1 cellular context compared by ENCODE assay signal in the genomic region with DNA sequence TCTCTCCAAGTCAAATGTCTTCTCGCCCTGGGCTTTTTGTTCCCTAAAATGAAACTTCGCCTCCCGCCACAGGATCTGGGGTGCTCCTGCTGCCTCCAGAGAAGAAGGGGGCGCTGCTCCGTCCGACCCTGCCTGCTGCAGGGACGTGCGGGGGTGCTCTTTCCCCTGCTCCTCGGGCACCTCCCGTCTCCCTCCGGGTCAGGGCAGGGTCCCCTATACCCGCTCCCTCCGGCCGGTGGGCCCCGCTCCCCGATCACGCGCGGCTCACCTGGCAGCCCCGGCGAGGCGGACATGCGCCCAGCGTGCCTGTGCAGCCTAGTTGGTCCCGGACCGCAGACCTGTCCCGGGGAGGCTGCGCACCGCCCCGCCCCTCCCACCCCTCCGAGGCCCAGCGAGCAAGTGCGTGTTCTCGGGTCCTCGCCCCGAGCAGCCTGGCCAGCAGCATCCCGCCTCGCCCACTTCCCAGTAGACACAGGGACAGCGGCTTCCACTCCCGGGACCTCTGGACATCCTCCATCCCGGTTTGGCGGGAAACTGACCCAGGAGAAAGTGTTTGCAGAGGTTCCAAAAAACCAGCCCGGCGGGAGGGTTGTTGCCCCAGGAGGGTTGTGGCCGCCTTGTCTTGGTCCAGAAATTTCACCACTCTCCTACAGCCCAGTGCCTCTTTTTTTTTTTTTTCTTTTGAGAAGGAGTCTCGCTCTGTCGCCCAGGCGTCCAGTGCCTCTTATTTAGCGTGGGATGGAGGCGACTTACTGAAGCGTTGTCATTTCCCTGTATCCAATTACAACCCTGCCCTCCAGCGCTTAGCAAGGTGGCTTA.
TF ChIP-seq lines count a peak whose summit lies in the region.

TSS of gene OXGR1 (minus strand) at position 447 of the 819 bp plus-strand sequence. CDS start 6,717 bp downstream, outside the sequence.

TF ChIP-seq in WTC11, 78 proteins besides CTCF, POLR2A, EP300 and RAD21 (continued from another document and continues in another):
- TF ChIP-seq, protein P1, sequence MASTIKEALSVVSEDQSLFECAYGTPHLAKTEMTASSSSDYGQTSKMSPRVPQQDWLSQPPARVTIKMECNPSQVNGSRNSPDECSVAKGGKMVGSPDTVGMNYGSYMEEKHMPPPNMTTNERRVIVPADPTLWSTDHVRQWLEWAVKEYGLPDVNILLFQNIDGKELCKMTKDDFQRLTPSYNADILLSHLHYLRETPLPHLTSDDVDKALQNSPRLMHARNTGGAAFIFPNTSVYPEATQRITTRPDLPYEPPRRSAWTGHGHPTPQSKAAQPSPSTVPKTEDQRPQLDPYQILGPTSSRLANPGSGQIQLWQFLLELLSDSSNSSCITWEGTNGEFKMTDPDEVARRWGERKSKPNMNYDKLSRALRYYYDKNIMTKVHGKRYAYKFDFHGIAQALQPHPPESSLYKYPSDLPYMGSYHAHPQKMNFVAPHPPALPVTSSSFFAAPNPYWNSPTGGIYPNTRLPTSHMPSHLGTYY (CRISPR knock-in tag; IDR thresholded peaks at IDR 0.05), result no peak
- TF ChIP-seq CBFB (CRISPR knock-in tag; IDR thresholded peaks at IDR 0.05; ENCODE audit: low read depth), result no peak
- no peak for TF ChIP-seq CREM (CRISPR knock-in tag; IDR thresholded peaks at IDR 0.05)
- no peak for TF ChIP-seq ETV6 (CRISPR knock-in tag; IDR thresholded peaks at IDR 0.05)
- TF ChIP-seq ATF1 (CRISPR knock-in tag; IDR thresholded peaks at IDR 0.05), result no peak
- no peak for TF ChIP-seq NR1H2 (CRISPR knock-in tag; IDR thresholded peaks at IDR 0.05)
- TF ChIP-seq SP1 (CRISPR knock-in tag; conservative IDR thresholded peaks at IDR 0.05), result no peak
- no peak for TF ChIP-seq ZMAT4 (CRISPR knock-in tag; IDR thresholded peaks at IDR 0.05)
- 0 out of 2 replicates have a peak, but pooled peaks have one; percentile 40 for TF ChIP-seq MYBL2 (CRISPR knock-in tag; IDR thresholded peaks at IDR 0.05)
- TF ChIP-seq SMAD3 (CRISPR knock-in tag; IDR thresholded peaks at IDR 0.05; ENCODE audit: borderline replicate concordance), result no peak
- no peak for TF ChIP-seq TCF7 (CRISPR knock-in tag; IDR thresholded peaks at IDR 0.05; ENCODE audit: low read depth)
- TF ChIP-seq NR2C2 (CRISPR knock-in tag; IDR thresholded peaks at IDR 0.05), result no peak
- TF ChIP-seq HMGA2 (CRISPR knock-in tag; IDR thresholded peaks at IDR 0.05), result no peak
- TF ChIP-seq, protein P2, sequence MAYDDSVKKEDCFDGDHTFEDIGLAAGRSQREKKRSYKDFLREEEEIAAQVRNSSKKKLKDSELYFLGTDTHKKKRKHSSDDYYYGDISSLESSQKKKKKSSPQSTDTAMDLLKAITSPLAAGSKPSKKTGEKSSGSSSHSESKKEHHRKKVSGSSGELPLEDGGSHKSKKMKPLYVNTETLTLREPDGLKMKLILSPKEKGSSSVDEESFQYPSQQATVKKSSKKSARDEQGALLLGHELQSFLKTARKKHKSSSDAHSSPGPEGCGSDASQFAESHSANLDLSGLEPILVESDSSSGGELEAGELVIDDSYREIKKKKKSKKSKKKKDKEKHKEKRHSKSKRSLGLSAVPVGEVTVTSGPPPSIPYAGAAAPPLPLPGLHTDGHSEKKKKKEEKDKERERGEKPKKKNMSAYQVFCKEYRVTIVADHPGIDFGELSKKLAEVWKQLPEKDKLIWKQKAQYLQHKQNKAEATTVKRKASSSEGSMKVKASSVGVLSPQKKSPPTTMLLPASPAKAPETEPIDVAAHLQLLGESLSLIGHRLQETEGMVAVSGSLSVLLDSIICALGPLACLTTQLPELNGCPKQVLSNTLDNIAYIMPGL (CRISPR knock-in tag; IDR thresholded peaks at IDR 0.05), result peak; percentile 90
- TF ChIP-seq GTF2I (CRISPR knock-in tag; conservative IDR thresholded peaks at IDR 0.05), result no peak
- TF ChIP-seq PRDM15 (CRISPR knock-in tag; IDR thresholded peaks at IDR 0.05), result no peak
- TF ChIP-seq IRF1 (CRISPR knock-in tag; IDR thresholded peaks at IDR 0.05), result no peak
- TF ChIP-seq NFE2L1 (CRISPR knock-in tag; IDR thresholded peaks at IDR 0.05), result no peak
- TF ChIP-seq FOXJ3 (CRISPR knock-in tag; IDR thresholded peaks at IDR 0.05; ENCODE audit: borderline replicate concordance), result no peak
- TF ChIP-seq GABPB1 (CRISPR knock-in tag; IDR thresholded peaks at IDR 0.05), result no peak
- TF ChIP-seq JUN (CRISPR knock-in tag; IDR thresholded peaks at IDR 0.05), result no peak
- TF ChIP-seq ZNF532 (CRISPR knock-in tag; IDR thresholded peaks at IDR 0.05; ENCODE audit: borderline replicate concordance), result no peak
- TF ChIP-seq, protein P3, sequence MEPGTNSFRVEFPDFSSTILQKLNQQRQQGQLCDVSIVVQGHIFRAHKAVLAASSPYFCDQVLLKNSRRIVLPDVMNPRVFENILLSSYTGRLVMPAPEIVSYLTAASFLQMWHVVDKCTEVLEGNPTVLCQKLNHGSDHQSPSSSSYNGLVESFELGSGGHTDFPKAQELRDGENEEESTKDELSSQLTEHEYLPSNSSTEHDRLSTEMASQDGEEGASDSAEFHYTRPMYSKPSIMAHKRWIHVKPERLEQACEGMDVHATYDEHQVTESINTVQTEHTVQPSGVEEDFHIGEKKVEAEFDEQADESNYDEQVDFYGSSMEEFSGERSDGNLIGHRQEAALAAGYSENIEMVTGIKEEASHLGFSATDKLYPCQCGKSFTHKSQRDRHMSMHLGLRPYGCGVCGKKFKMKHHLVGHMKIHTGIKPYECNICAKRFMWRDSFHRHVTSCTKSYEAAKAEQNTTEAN (CRISPR knock-in tag; IDR thresholded peaks at IDR 0.05), result peak; percentile 56; the same call in 1 of the 2 replicates
- TF ChIP-seq ZNF281 (CRISPR knock-in tag; IDR thresholded peaks at IDR 0.05), result no peak
- TF ChIP-seq, protein P4, sequence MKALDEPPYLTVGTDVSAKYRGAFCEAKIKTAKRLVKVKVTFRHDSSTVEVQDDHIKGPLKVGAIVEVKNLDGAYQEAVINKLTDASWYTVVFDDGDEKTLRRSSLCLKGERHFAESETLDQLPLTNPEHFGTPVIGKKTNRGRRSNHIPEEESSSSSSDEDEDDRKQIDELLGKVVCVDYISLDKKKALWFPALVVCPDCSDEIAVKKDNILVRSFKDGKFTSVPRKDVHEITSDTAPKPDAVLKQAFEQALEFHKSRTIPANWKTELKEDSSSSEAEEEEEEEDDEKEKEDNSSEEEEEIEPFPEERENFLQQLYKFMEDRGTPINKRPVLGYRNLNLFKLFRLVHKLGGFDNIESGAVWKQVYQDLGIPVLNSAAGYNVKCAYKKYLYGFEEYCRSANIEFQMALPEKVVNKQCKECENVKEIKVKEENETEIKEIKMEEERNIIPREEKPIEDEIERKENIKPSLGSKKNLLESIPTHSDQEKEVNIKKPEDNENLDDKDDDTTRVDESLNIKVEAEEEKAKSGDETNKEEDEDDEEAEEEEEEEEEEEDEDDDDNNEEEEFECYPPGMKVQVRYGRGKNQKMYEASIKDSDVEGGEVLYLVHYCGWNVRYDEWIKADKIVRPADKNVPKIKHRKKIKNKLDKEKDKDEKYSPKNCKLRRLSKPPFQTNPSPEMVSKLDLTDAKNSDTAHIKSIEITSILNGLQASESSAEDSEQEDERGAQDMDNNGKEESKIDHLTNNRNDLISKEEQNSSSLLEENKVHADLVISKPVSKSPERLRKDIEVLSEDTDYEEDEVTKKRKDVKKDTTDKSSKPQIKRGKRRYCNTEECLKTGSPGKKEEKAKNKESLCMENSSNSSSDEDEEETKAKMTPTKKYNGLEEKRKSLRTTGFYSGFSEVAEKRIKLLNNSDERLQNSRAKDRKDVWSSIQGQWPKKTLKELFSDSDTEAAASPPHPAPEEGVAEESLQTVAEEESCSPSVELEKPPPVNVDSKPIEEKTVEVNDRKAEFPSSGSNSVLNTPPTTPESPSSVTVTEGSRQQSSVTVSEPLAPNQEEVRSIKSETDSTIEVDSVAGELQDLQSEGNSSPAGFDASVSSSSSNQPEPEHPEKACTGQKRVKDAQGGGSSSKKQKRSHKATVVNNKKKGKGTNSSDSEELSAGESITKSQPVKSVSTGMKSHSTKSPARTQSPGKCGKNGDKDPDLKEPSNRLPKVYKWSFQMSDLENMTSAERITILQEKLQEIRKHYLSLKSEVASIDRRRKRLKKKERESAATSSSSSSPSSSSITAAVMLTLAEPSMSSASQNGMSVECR (CRISPR knock-in tag; IDR thresholded peaks at IDR 0.05; ENCODE audit: borderline replicate concordance), result peak; percentile 75; the same call in 1 of the 2 replicates
